ENCODE assay signal across 1 cellular context in the genomic region with DNA sequence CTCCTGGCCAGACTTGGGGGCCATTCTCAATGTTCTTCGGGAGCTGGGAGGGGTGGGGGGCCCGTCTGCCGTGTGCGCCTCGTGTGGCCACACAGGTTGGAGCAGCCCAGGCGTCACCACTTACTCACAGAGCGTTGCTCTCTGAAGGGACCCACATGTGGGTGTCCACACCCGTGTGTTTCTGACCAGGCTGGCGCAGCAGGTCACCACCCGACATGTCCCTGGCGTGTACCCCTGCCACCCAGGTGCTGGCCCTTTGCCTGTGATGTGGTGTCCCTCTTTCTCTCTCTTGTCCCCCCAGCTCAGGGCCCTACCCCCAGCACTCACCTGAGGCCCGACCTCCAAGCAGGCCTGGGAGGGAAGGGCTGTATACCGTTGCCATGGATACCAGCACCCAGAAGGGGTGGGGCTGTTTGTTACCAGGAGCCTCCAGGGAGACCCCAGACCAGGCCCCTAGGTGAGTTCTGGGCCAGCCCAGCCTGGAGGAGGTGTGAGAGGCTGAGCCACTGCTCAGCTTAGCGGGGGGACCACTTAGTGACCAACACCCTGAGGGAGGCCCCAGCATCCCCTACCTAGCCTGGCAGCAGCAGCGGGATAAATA.
A peak's percentile ranks its signal among the peaks of the same experiment; 100 is the strongest.
TF ChIP-seq lines count a peak whose summit lies in the region.

No MANE protein-coding gene starts in this region.

TF ChIP-seq in HepG2, 621 proteins besides CTCF, POLR2A, EP300 and RAD21:
- TF ChIP-seq REXO4 (CRISPR knock-in tag; IDR thresholded peaks at IDR 0.05; ENCODE audit: borderline replicate concordance) = no peak
- no peak for TF ChIP-seq MBD4 (IDR thresholded peaks at IDR 0.05; ENCODE audit: borderline replicate concordance, low read length)
- TF ChIP-seq, protein P1, sequence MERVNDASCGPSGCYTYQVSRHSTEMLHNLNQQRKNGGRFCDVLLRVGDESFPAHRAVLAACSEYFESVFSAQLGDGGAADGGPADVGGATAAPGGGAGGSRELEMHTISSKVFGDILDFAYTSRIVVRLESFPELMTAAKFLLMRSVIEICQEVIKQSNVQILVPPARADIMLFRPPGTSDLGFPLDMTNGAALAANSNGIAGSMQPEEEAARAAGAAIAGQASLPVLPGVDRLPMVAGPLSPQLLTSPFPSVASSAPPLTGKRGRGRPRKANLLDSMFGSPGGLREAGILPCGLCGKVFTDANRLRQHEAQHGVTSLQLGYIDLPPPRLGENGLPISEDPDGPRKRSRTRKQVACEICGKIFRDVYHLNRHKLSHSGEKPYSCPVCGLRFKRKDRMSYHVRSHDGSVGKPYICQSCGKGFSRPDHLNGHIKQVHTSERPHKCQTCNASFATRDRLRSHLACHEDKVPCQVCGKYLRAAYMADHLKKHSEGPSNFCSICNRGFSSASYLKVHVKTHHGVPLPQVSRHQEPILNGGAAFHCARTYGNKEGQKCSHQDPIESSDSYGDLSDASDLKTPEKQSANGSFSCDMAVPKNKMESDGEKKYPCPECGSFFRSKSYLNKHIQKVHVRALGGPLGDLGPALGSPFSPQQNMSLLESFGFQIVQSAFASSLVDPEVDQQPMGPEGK (CRISPR knock-in tag; IDR thresholded peaks at IDR 0.05) = 0 out of 2 replicates have a peak, but pooled peaks have one; percentile 23
- TF ChIP-seq SMC3 (IDR thresholded peaks at IDR 0.05; ENCODE audit: low read length) = no peak
- TF ChIP-seq NFRKB (IDR thresholded peaks at IDR 0.05) = no peak
- TF ChIP-seq SNAPC2 (CRISPR knock-in tag; IDR thresholded peaks at IDR 0.05) = 0 out of 2 replicates have a peak, but pooled peaks have one; percentile 34
- TF ChIP-seq, protein P2, sequence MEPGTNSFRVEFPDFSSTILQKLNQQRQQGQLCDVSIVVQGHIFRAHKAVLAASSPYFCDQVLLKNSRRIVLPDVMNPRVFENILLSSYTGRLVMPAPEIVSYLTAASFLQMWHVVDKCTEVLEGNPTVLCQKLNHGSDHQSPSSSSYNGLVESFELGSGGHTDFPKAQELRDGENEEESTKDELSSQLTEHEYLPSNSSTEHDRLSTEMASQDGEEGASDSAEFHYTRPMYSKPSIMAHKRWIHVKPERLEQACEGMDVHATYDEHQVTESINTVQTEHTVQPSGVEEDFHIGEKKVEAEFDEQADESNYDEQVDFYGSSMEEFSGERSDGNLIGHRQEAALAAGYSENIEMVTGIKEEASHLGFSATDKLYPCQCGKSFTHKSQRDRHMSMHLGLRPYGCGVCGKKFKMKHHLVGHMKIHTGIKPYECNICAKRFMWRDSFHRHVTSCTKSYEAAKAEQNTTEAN (CRISPR knock-in tag; conservative IDR thresholded peaks at IDR 0.05) = no peak
- 0 out of 2 replicates have a peak, but pooled peaks have one; percentile 35 for TF ChIP-seq PCBP1 (IDR thresholded peaks at IDR 0.05; ENCODE audit: borderline replicate concordance, low read depth, low read length)
- TF ChIP-seq ZNF451 (CRISPR knock-in tag; IDR thresholded peaks at IDR 0.05) = no peak
- TF ChIP-seq ZFP36L1 (CRISPR knock-in tag; IDR thresholded peaks at IDR 0.05) = no peak
- TF ChIP-seq, protein P3, sequence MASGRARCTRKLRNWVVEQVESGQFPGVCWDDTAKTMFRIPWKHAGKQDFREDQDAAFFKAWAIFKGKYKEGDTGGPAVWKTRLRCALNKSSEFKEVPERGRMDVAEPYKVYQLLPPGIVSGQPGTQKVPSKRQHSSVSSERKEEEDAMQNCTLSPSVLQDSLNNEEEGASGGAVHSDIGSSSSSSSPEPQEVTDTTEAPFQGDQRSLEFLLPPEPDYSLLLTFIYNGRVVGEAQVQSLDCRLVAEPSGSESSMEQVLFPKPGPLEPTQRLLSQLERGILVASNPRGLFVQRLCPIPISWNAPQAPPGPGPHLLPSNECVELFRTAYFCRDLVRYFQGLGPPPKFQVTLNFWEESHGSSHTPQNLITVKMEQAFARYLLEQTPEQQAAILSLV (CRISPR knock-in tag; IDR thresholded peaks at IDR 0.05; ENCODE audit: borderline replicate concordance) = no peak
- no peak for TF ChIP-seq GABPB1 (CRISPR knock-in tag; IDR thresholded peaks at IDR 0.05)
- peak; percentile 64 for TF ChIP-seq RFX1 (IDR thresholded peaks at IDR 0.05)
- TF ChIP-seq, protein P4, sequence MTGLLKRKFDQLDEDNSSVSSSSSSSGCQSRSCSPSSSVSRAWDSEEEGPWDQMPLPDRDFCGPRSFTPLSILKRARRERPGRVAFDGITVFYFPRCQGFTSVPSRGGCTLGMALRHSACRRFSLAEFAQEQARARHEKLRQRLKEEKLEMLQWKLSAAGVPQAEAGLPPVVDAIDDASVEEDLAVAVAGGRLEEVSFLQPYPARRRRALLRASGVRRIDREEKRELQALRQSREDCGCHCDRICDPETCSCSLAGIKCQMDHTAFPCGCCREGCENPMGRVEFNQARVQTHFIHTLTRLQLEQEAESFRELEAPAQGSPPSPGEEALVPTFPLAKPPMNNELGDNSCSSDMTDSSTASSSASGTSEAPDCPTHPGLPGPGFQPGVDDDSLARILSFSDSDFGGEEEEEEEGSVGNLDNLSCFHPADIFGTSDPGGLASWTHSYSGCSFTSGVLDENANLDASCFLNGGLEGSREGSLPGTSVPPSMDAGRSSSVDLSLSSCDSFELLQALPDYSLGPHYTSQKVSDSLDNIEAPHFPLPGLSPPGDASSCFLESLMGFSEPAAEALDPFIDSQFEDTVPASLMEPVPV (CRISPR knock-in tag; IDR thresholded peaks at IDR 0.05) = 0 out of 2 replicates have a peak, but pooled peaks have one; percentile 10
- no peak for TF ChIP-seq GATA4 (IDR thresholded peaks at IDR 0.05; ENCODE audit: borderline replicate concordance, low read depth)
- TF ChIP-seq, protein P5, sequence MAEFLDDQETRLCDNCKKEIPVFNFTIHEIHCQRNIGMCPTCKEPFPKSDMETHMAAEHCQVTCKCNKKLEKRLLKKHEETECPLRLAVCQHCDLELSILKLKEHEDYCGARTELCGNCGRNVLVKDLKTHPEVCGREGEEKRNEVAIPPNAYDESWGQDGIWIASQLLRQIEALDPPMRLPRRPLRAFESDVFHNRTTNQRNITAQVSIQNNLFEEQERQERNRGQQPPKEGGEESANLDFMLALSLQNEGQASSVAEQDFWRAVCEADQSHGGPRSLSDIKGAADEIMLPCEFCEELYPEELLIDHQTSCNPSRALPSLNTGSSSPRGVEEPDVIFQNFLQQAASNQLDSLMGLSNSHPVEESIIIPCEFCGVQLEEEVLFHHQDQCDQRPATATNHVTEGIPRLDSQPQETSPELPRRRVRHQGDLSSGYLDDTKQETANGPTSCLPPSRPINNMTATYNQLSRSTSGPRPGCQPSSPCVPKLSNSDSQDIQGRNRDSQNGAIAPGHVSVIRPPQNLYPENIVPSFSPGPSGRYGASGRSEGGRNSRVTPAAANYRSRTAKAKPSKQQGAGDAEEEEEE (CRISPR knock-in tag; IDR thresholded peaks at IDR 0.05; ENCODE audit: borderline replicate concordance) = 0 out of 2 replicates have a peak, but pooled peaks have one; percentile 37
- TF ChIP-seq ZNF572 (CRISPR knock-in tag; IDR thresholded peaks at IDR 0.05) = 0 out of 2 replicates have a peak, but pooled peaks have one; percentile 33
- TF ChIP-seq KLF12 (CRISPR knock-in tag; IDR thresholded peaks at IDR 0.05; ENCODE audit: borderline replicate concordance) = 0 out of 2 replicates have a peak, but pooled peaks have one; percentile 66
- 0 out of 2 replicates have a peak, but pooled peaks have one; percentile 28 for TF ChIP-seq EEA1 (CRISPR knock-in tag; IDR thresholded peaks at IDR 0.05; ENCODE audit: borderline replicate concordance)
- TF ChIP-seq, protein P6, sequence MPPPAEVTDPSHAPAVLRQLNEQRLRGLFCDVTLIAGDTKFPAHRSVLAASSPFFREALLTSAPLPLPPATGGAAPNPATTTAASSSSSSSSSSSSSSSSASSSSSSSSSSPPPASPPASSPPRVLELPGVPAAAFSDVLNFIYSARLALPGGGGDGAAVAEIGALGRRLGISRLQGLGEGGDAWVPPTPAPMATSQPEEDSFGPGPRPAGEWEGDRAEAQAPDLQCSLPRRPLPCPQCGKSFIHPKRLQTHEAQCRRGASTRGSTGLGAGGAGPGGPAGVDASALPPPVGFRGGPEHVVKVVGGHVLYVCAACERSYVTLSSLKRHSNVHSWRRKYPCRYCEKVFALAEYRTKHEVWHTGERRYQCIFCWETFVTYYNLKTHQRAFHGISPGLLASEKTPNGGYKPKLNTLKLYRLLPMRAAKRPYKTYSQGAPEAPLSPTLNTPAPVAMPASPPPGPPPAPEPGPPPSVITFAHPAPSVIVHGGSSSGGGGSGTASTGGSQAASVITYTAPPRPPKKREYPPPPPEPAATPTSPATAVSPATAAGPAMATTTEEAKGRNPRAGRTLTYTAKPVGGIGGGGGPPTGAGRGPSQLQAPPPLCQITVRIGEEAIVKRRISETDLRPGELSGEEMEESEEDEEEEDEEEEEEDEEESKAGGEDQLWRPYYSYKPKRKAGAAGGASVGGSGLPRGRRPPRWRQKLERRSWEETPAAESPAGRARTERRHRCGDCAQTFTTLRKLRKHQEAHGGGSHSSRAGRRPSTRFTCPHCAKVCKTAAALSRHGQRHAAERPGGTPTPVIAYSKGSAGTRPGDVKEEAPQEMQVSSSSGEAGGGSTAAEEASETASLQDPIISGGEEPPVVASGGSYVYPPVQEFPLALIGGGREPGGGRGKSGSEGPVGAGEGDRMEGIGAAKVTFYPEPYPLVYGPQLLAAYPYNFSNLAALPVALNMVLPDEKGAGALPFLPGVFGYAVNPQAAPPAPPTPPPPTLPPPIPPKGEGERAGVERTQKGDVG (CRISPR knock-in tag; IDR thresholded peaks at IDR 0.05; ENCODE audit: borderline replicate concordance) = no peak
- no peak for TF ChIP-seq ZFX (CRISPR knock-in tag; IDR thresholded peaks at IDR 0.05; ENCODE audit: low read depth)
- TF ChIP-seq, protein P7, sequence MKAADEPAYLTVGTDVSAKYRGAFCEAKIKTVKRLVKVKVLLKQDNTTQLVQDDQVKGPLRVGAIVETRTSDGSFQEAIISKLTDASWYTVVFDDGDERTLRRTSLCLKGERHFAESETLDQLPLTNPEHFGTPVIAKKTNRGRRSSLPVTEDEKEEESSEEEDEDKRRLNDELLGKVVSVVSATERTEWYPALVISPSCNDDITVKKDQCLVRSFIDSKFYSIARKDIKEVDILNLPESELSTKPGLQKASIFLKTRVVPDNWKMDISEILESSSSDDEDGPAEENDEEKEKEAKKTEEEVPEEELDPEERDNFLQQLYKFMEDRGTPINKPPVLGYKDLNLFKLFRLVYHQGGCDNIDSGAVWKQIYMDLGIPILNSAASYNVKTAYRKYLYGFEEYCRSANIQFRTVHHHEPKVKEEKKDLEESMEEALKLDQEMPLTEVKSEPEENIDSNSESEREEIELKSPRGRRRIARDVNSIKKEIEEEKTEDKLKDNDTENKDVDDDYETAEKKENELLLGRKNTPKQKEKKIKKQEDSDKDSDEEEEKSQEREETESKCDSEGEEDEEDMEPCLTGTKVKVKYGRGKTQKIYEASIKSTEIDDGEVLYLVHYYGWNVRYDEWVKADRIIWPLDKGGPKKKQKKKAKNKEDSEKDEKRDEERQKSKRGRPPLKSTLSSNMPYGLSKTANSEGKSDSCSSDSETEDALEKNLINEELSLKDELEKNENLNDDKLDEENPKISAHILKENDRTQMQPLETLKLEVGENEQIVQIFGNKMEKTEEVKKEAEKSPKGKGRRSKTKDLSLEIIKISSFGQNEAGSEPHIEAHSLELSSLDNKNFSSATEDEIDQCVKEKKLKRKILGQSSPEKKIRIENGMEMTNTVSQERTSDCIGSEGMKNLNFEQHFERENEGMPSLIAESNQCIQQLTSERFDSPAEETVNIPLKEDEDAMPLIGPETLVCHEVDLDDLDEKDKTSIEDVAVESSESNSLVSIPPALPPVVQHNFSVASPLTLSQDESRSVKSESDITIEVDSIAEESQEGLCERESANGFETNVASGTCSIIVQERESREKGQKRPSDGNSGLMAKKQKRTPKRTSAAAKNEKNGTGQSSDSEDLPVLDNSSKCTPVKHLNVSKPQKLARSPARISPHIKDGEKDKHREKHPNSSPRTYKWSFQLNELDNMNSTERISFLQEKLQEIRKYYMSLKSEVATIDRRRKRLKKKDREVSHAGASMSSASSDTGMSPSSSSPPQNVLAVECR (CRISPR knock-in tag; IDR thresholded peaks at IDR 0.05; ENCODE audit: borderline replicate concordance) = no peak
- TF ChIP-seq YEATS4 (CRISPR knock-in tag; IDR thresholded peaks at IDR 0.05; ENCODE audit: borderline replicate concordance) = no peak
- 0 out of 2 replicates have a peak, but pooled peaks have one; percentile 13 for TF ChIP-seq ZNF564 (CRISPR knock-in tag; IDR thresholded peaks at IDR 0.05)
- TF ChIP-seq SPEN (CRISPR knock-in tag; IDR thresholded peaks at IDR 0.05; ENCODE audit: low read depth) = peak; percentile 52; the same call in 1 of the 2 replicates
- TF ChIP-seq RFX3 (CRISPR knock-in tag; IDR thresholded peaks at IDR 0.05) = peak; percentile 49; the same call in 1 of the 2 replicates
TF ChIP-seq in HepG2: peak in this region for 12.
